18 cellular contexts compared by ENCODE assay signal in genomic region chrX:108072746-108073145, GRCh38. TPM values are rescaled to one million over a fixed set of nuclear protein-coding genes. Genes with fewer than 3 reads are reported as not detected.
DNase-seq lines count a peak whose midpoint lies in the region; ATAC-seq, FAIRE-seq and TF ChIP-seq lines count a peak whose summit lies in the region.
"Had no signal": no experiment of that assay in that cellular context is flagged by ENCODE, and none has a peak within 500 bp of the region (broad histone marks: within the 10 kb centered on the region; RNA-seq: fewer than 3 reads in every experiment).

No MANE protein-coding gene starts in this region.

- H3K4me1 ChIP-seq in fibroblast of lung (ENCODE audit: control insufficient read depth, extremely low read depth, insufficient read depth, low read length): no peaks in the 10 kb centered on the region
- no peaks in the 10 kb centered on the region for H3K4me1 ChIP-seq in osteoblast (ENCODE audit: insufficient read depth, low read length)
- no peaks in the 10 kb centered on the region for H3K4me1 ChIP-seq in endodermal cell (ENCODE audit: control insufficient read depth, insufficient read depth, low read length)
- no peaks in the 10 kb centered on the region for H3K4me1 ChIP-seq in right cardiac atrium (ENCODE audit: control insufficient read depth, insufficient read depth, low read length)
- H3K4me1 ChIP-seq: colonic mucosa, prostate gland had no signal

- 83 to 90% methylated on average over 1 to 5 of the region's 5 CpGs for WGBS in endodermal cell (ENCODE audit: insufficient coverage in 1 of 2, insufficient read length in 1 of 2), 2 experiments
- WGBS in right cardiac atrium: 79% methylated on average over 5 of the region's 5 CpGs

- no peaks in the 10 kb centered on the region for H3K36me3 Mint-ChIP-seq in endodermal cell (ENCODE audit: low read depth)
- H3K36me3 Mint-ChIP-seq: activated naive CD4-positive, alpha-beta T cell treated with anti-CD3 and anti-CD28 coated beads, Interleukin-2, amount 50 U/mL, for 72 hours had no signal

- no peak overlapping the region for H3K4me3 ChIP-seq in fibroblast of lung (replicated peaks in 1 of 4; ENCODE audit: control extremely low read depth in 1 of 4, insufficient read depth in 1 of 4, low read depth in 3 of 4, low read length in 4 of 4)
- peak overlapping the region; percentile 10 for H3K4me3 ChIP-seq in osteoblast (ENCODE audit: insufficient read depth, low read length)
- no peak overlapping the region for H3K4me3 ChIP-seq in endodermal cell (ENCODE audit: low read length)
- H3K4me3 ChIP-seq in right cardiac atrium (ENCODE audit: low read length): no peak overlapping the region
- H3K4me3 ChIP-seq: colonic mucosa, prostate gland had no signal

- no peaks in the 10 kb centered on the region for H3K36me3 ChIP-seq in fibroblast of lung (ENCODE audit: control insufficient read depth, insufficient read depth, low read length)
- H3K36me3 ChIP-seq in osteoblast (ENCODE audit: insufficient read depth, low read length): no peaks in the 10 kb centered on the region
- H3K36me3 ChIP-seq in endodermal cell (ENCODE audit: control insufficient read depth, insufficient read depth, low read length): no peaks in the 10 kb centered on the region
- H3K36me3 ChIP-seq: colonic mucosa, prostate gland had no signal

- no peak for ATAC-seq in HG02970 (IDR thresholded peaks at IDR 0.05; ENCODE audit: low FRiP score, unreplicated experiment)
- ATAC-seq in right cardiac atrium: no peak

- no peak overlapping the region for H3K27ac Mint-ChIP-seq in endodermal cell
- H3K27ac Mint-ChIP-seq: activated naive CD4-positive, alpha-beta T cell treated with anti-CD3 and anti-CD28 coated beads, Interleukin-2, amount 50 U/mL, for 72 hours had no signal

- no peaks in the 10 kb centered on the region for H3K4me1 Mint-ChIP-seq in endodermal cell
- H3K4me1 Mint-ChIP-seq: memory B cell had no signal

- TF ChIP-seq POLR2A in H54 (IDR thresholded peaks at IDR 0.05; ENCODE audit: low read depth, low read length): no peak

- peaks cover 10% of the 10 kb centered on the region for H3K27me3 Mint-ChIP-seq in endodermal cell (ENCODE audit: insufficient read depth)
- H3K27me3 Mint-ChIP-seq: memory B cell had no signal

- H4K20me1 ChIP-seq in fibroblast of lung (ENCODE audit: control insufficient read depth, extremely low read depth, insufficient read depth, low read length) (no peaks in the 10 kb centered on the region), osteoblast (ENCODE audit: insufficient read depth, low read length) (no peaks in the 10 kb centered on the region)

- H3K9ac ChIP-seq in fibroblast of lung (ENCODE audit: insufficient read depth, low read length) (no peak overlapping the region), endodermal cell (ENCODE audit: extremely low read depth, low read length, poor library complexity, severe bottlenecking) (no peak overlapping the region)

- H2AFZ ChIP-seq in fibroblast of lung (ENCODE audit: low read length): no peak overlapping the region
- no peak overlapping the region for H2AFZ ChIP-seq in osteoblast (ENCODE audit: low read length)

- H3K9me3 Mint-ChIP-seq in endodermal cell: no peaks in the 10 kb centered on the region
- H3K9me3 Mint-ChIP-seq: activated naive CD4-positive, alpha-beta T cell treated with anti-CD3 and anti-CD28 coated beads, Interleukin-2, amount 50 U/mL, for 72 hours; memory B cell had no signal

- H3K27me3 ChIP-seq in fibroblast of lung (ENCODE audit: control insufficient read depth, insufficient read depth, low read length) (no peaks in the 10 kb centered on the region), osteoblast (ENCODE audit: insufficient read depth, low read length) (peaks cover 55% of the 10 kb centered on the region), endodermal cell (ENCODE audit: control insufficient read depth, insufficient read depth, low read length, poor library complexity, severe bottlenecking) (peaks cover 14% of the 10 kb centered on the region), right cardiac atrium (ENCODE audit: control insufficient read depth, insufficient read depth) (no peaks in the 10 kb centered on the region)
- H3K27me3 ChIP-seq: colonic mucosa had no signal

- FAIRE-seq in H54 (lab: Jason Lieb, UNC) (peak; percentile 84), RCC 7860 (lab: Jason Lieb, UNC) (no peak)
- FAIRE-seq: small intestine had no signal

- H3K79me2 ChIP-seq in fibroblast of lung (ENCODE audit: control insufficient read depth, insufficient read depth, low read length): no peaks in the 10 kb centered on the region
- H3K79me2 ChIP-seq in osteoblast (ENCODE audit: insufficient read depth, low read length): no peaks in the 10 kb centered on the region

- intact Hi-C loops in right cardiac atrium (cut with DNase I): no loop called here

- no peak overlapping the region for H3K4me3 Mint-ChIP-seq in endodermal cell
- H3K4me3 Mint-ChIP-seq: memory B cell had no signal

- no peak overlapping the region for H3K4me2 ChIP-seq in fibroblast of lung (ENCODE audit: extremely low read depth, insufficient read depth, low read length)
- peak overlapping the region; percentile 64 for H3K4me2 ChIP-seq in osteoblast (ENCODE audit: insufficient read depth, low read length)

- no peak for DNase-seq in H54 (ENCODE audit: insufficient read length, low spot score)
- peak; percentile 32 for DNase-seq in RCC 7860 (ENCODE audit: low spot score)
- DNase-seq in fibroblast of lung (ENCODE audit: low read depth in 2 of 2): peak; percentile 17 to 86
- no peak for DNase-seq in osteoblast (ENCODE audit: insufficient read length, low spot score, missing footprints)
- DNase-seq in endodermal cell: no peak
- DNase-seq in right cardiac atrium: no peak
- DNase-seq in activated CD4-positive, alpha-beta T cell treated with anti-CD3 and anti-CD28 coated beads for 48 hours: no peak
- DNase-seq: left cardiac atrium, NCI-H1048, NCI-H187 had no signal

- H3K27ac ChIP-seq in fibroblast of lung (ENCODE audit: insufficient read depth, low read length) (no peak overlapping the region), osteoblast (ENCODE audit: low read depth, low read length) (no peak overlapping the region), endodermal cell (ENCODE audit: low read depth, low read length) (no peak overlapping the region), right cardiac atrium (ENCODE audit: low read length) (no peak overlapping the region)
- H3K27ac ChIP-seq: colonic mucosa, prostate gland, RWPE1 had no signal

- H3K9me3 ChIP-seq in fibroblast of lung (ENCODE audit: control insufficient read depth, insufficient read depth, low read depth, low read length): no peaks in the 10 kb centered on the region
- no peaks in the 10 kb centered on the region for H3K9me3 ChIP-seq in osteoblast (ENCODE audit: low read depth, low read length)
- H3K9me3 ChIP-seq in endodermal cell (ENCODE audit: control insufficient read depth, low read length): no peaks in the 10 kb centered on the region
- H3K9me3 ChIP-seq in right cardiac atrium (ENCODE audit: control insufficient read depth, low read length): no peaks in the 10 kb centered on the region
- H3K9me3 ChIP-seq: colonic mucosa, prostate gland had no signal

- no peak for TF ChIP-seq CTCF in fibroblast of lung (conservative IDR thresholded peaks at IDR 0.05 in 1 of 2, IDR thresholded peaks at IDR 0.05 in 1 of 2; ENCODE audit: low read depth in 1 of 2, low read length in 2 of 2)
- TF ChIP-seq CTCF in osteoblast (IDR thresholded peaks at IDR 0.05; ENCODE audit: extremely low read depth, low read depth, low read length): no peak
- TF ChIP-seq CTCF in endodermal cell (conservative IDR thresholded peaks at IDR 0.05): no peak

RNA-seq across cellular contexts. Expression of gene PSMD10, which starts 18.6 kb away (rescaled TPM):
- 72.7 and 86.3 TPM in 2 replicates for total RNA-seq in fibroblast of lung
- 102 and 103 TPM in 2 replicates for polyA plus RNA-seq in fibroblast of lung
- 52.0 and 55.4 TPM in 2 replicates for polyA plus RNA-seq in fibroblast of lung (2012)
- 3.3 and 11.0 TPM in 2 replicates for polyA minus RNA-seq in fibroblast of lung (ENCODE audit: low replicate concordance)
- total RNA-seq in osteoblast: 54.8 and 60.8 TPM in 2 replicates
- 10 to 100 TPM; 48.7 to 74.5 TPM for total RNA-seq in endodermal cell
- 59.4 TPM for polyA plus RNA-seq in endodermal cell (2013, experiment 1 of 2)
- 58.4 TPM for polyA plus RNA-seq in endodermal cell (2013, experiment 2 of 2)
- 10 to 100 TPM; 20.1 to 27.7 (median 22.9) TPM for total RNA-seq in right cardiac atrium
- polyA plus RNA-seq in right cardiac atrium: 25.6 TPM

RNA-seq across cellular contexts. Expression of gene ATG4A, which starts 18.8 kb away (rescaled TPM):
- 10.8 and 13.5 TPM in 2 replicates for total RNA-seq in fibroblast of lung
- 11.4 and 13.8 TPM in 2 replicates for polyA plus RNA-seq in fibroblast of lung
- 7.5 and 8.2 TPM in 2 replicates for polyA plus RNA-seq in fibroblast of lung (2012)
- polyA minus RNA-seq in fibroblast of lung (ENCODE audit: low replicate concordance): 1.0 and 6.8 TPM in 2 replicates
- 6.9 and 9.1 TPM in 2 replicates for total RNA-seq in osteoblast
- total RNA-seq in endodermal cell: 1 to 10 TPM; 4.3 to 4.4 TPM
- polyA plus RNA-seq in endodermal cell (2013, experiment 1 of 2): 7.4 TPM
- polyA plus RNA-seq in endodermal cell (2013, experiment 2 of 2): 7.3 TPM
- total RNA-seq in right cardiac atrium: 10 to 100 TPM; 15.4 to 18.5 (median 15.7) TPM
- polyA plus RNA-seq in right cardiac atrium: 14.4 TPM

RNA-seq across cellular contexts. Expression of gene VSIG1, which starts 27.9 kb away (rescaled TPM):
- total RNA-seq in fibroblast of lung: not detected in 2 replicates
- polyA plus RNA-seq in fibroblast of lung: 0.02 and 0.20 TPM in 2 replicates
- not detected in 2 replicates for polyA plus RNA-seq in fibroblast of lung (2012)
- polyA minus RNA-seq in fibroblast of lung (ENCODE audit: low replicate concordance): not detected in 2 replicates
- total RNA-seq in osteoblast: not detected in 2 replicates
- total RNA-seq in endodermal cell: 1 to 10 TPM in 1 of 2 donors, under 1 TPM in 1; 0.38 to 1.0 TPM
- polyA plus RNA-seq in endodermal cell (2013, experiment 1 of 2): not detected
- 0.08 TPM for polyA plus RNA-seq in endodermal cell (2013, experiment 2 of 2)
- total RNA-seq in right cardiac atrium: not detected
- not detected for polyA plus RNA-seq in right cardiac atrium
- total RNA-seq: G401, left cardiac atrium had no signal

Comparison
In these comparisons a context has a peak if more than half of its experiments do, and no peak if none do; other contexts are left out.
1. DNase-seq: peak in RCC 7860 (single experiment) and fibroblast of lung (2 of 2); none in H54 (single experiment), osteoblast (single experiment), endodermal cell (single experiment), right cardiac atrium (0 of 3) and activated CD4-positive, alpha-beta T cell treated with anti-CD3 and anti-CD28 coated beads for 48 hours (single experiment).